24 cellular contexts compared by ENCODE assay signal in genomic region chr6:41524634-41525011, GRCh38.
"Had no signal": no experiment of that assay in that cellular context is flagged by ENCODE, and none has a peak within 500 bp of the region (broad histone marks: within the 10 kb centered on the region; RNA-seq: fewer than 3 reads in every experiment).

No MANE protein-coding gene starts in this region.

- H3K4me3 Mint-ChIP-seq: activated B cell treated with CpG ODN at 0.5 μM for 24 hours; activated CD8-positive, alpha-beta memory T cell treated with anti-CD3 and anti-CD28 coated beads, Interleukin-2, amount 10 ng/mL, durations not matched to agents 7 days and 5 days; activated CD8-positive, alpha-beta T cell treated with anti-CD3 and anti-CD28 coated beads, Interleukin-2, amount 10 ng/mL, durations not matched to agents 7 days and 5 days; natural killer cell; stimulated activated effector memory CD8-positive, alpha-beta T cell treated with anti-CD3 and anti-CD28 coated beads, Interleukin-12 subunit alpha, Interleukin-12 subunit beta, amount 100 ng/mL, for 72 hours; stimulated activated naive CD8-positive, alpha-beta T cell treated with anti-CD3 and anti-CD28 coated beads, Interleukin-15, Interleukin-2, amounts not matched to agents 100 ng/mL and 50 ng/mL, for 24 hours; T-helper 2 cell treated with Interferon-gamma antibody and Interleukin-4, amounts not matched to agents 5 μg/mL and 100 μg/mL, for 36 hours had no signal

- H3K27ac ChIP-seq: left ventricle myocardium inferior, neutrophil, skin epidermis, upper lobe of left lung, vagina had no signal

- H3K27me3 ChIP-seq: vagina had no signal

- H3K9me3 ChIP-seq: left ventricle myocardium inferior, neutrophil, upper lobe of left lung, vagina had no signal

- ATAC-seq: activated CD8-positive, alpha-beta memory T cell treated with anti-CD3 and anti-CD28 coated beads, Interleukin-2, amount 10 ng/mL, durations not matched to agents 7 days and 5 days; activated CD8-positive, alpha-beta T cell treated with anti-CD3 and anti-CD28 coated beads, Interleukin-2, amount 10 ng/mL, durations not matched to agents 7 days and 5 days; activated naive CD4-positive, alpha-beta T cell treated with anti-CD3 and anti-CD28 coated beads, Interleukin-2, amount 50 U/mL, for 72 hours; natural killer cell; sciatic nerve; stimulated activated effector memory CD8-positive, alpha-beta T cell treated with anti-CD3 and anti-CD28 coated beads, Interleukin-12 subunit alpha, Interleukin-12 subunit beta, amount 100 ng/mL, for 72 hours had no signal

- H3K9me3 Mint-ChIP-seq: activated B cell treated with CpG ODN at 0.5 μM for 24 hours; activated naive CD4-positive, alpha-beta T cell treated with anti-CD3 and anti-CD28 coated beads, Interleukin-2, amount 50 U/mL, for 72 hours; natural killer cell; stimulated activated effector memory CD8-positive, alpha-beta T cell treated with anti-CD3 and anti-CD28 coated beads, Interleukin-12 subunit alpha, Interleukin-12 subunit beta, amount 100 ng/mL, for 72 hours; stimulated activated naive CD8-positive, alpha-beta T cell treated with anti-CD3 and anti-CD28 coated beads, Interleukin-15, Interleukin-2, amounts not matched to agents 100 ng/mL and 50 ng/mL, for 24 hours; T-helper 2 cell treated with Interferon-gamma antibody and Interleukin-4, amounts not matched to agents 5 μg/mL and 100 μg/mL, for 36 hours had no signal

- H3K36me3 ChIP-seq: left ventricle myocardium inferior, neutrophil, upper lobe of left lung, vagina had no signal

- DNase-seq: activated B cell treated with CpG ODN at 0.5 μM for 24 hours; activated CD4-positive, alpha-beta T cell treated with anti-CD3 and anti-CD28 coated beads, Interleukin-2, amount 50 U/mL, for 1 hour; activated CD8-positive, alpha-beta memory T cell treated with anti-CD3 and anti-CD28 coated beads, Interleukin-2, amount 10 ng/mL, durations not matched to agents 7 days and 5 days; activated CD8-positive, alpha-beta T cell treated with anti-CD3 and anti-CD28 coated beads, Interleukin-2, amount 10 ng/mL, durations not matched to agents 7 days and 5 days; activated naive CD4-positive, alpha-beta T cell; activated T-cell treated with anti-CD3 and anti-CD28 coated beads, Interleukin-2, amount 50 U/mL, for 48 hours; anterior cingulate cortex; dermis blood vessel endothelial cell; effector CD4-positive, alpha-beta T cell; left ventricle myocardium inferior; mesendoderm; natural killer cell; stimulated activated CD4-positive, alpha-beta T cell treated with anti-CD3 and anti-CD28 coated beads, Interleukin-4, amount 100 ng/mL, for 24 hours; substantia nigra had no signal

- H3K36me3 Mint-ChIP-seq: activated CD8-positive, alpha-beta memory T cell treated with anti-CD3 and anti-CD28 coated beads, Interleukin-2, amount 10 ng/mL, durations not matched to agents 7 days and 5 days; activated naive CD4-positive, alpha-beta T cell treated with anti-CD3 and anti-CD28 coated beads, Interleukin-2, amount 50 U/mL, for 72 hours; natural killer cell; stimulated activated effector memory CD8-positive, alpha-beta T cell treated with anti-CD3 and anti-CD28 coated beads, Interleukin-12 subunit alpha, Interleukin-12 subunit beta, amount 100 ng/mL, for 72 hours had no signal

- H3K4me1 Mint-ChIP-seq: activated CD8-positive, alpha-beta memory T cell treated with anti-CD3 and anti-CD28 coated beads, Interleukin-2, amount 10 ng/mL, durations not matched to agents 7 days and 5 days; natural killer cell had no signal

- H3K27ac Mint-ChIP-seq: activated B cell treated with CpG ODN at 0.5 μM for 24 hours; activated CD8-positive, alpha-beta memory T cell treated with anti-CD3 and anti-CD28 coated beads, Interleukin-2, amount 10 ng/mL, durations not matched to agents 7 days and 5 days; activated CD8-positive, alpha-beta T cell treated with anti-CD3 and anti-CD28 coated beads, Interleukin-2, amount 10 ng/mL, durations not matched to agents 7 days and 5 days; activated naive CD4-positive, alpha-beta T cell treated with anti-CD3 and anti-CD28 coated beads, Interleukin-2, amount 50 U/mL, for 72 hours; natural killer cell; stimulated activated effector memory CD8-positive, alpha-beta T cell treated with anti-CD3 and anti-CD28 coated beads, Interleukin-12 subunit alpha, Interleukin-12 subunit beta, amount 100 ng/mL, for 72 hours; stimulated activated naive CD8-positive, alpha-beta T cell treated with anti-CD3 and anti-CD28 coated beads, Interleukin-15, Interleukin-2, amounts not matched to agents 100 ng/mL and 50 ng/mL, for 24 hours; T-helper 2 cell treated with Interferon-gamma antibody and Interleukin-4, amounts not matched to agents 5 μg/mL and 100 μg/mL, for 36 hours had no signal

- H3K4me3 ChIP-seq: left ventricle myocardium inferior, lung, skin epidermis, upper lobe of left lung, vagina had no signal
